In the genomic region with DNA sequence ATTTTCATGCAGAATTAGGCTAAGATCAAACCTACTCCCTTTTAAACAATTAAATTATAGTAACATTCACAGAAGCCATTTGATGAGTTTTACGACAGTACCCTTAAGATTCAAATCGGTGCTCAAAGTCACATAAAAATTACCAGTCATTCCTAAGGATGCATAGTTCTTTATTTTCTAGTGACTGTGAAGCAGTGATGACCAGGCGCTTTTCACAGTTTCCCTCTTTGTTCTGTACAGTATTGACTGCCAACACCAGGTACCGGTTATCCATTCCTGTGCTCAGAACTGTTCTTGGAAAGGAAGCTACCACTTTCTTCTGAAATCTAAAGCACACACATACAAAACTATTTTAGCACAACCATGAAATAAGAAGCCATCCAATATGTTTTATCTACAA, we compare ENCODE assay signal across 10 cellular contexts. TPM values are rescaled to one million over a fixed set of nuclear protein-coding genes. Genes with fewer than 3 reads are reported as not detected.
A peak's percentile ranks its signal among the peaks of the same experiment; 100 is the strongest.
DNase-seq lines count a peak whose midpoint lies in the region; ATAC-seq and TF ChIP-seq lines count a peak whose summit lies in the region.
"Had no signal": no experiment of that assay in that cellular context is flagged by ENCODE, and none has a peak within 500 bp of the region (broad histone marks: within the 10 kb centered on the region; RNA-seq: fewer than 3 reads in every experiment).

No MANE protein-coding gene starts in this region.

- TF ChIP-seq EP300 in tibial nerve (IDR thresholded peaks at IDR 0.05), result no peak

- H3F3A ChIP-seq in GM23338 (replicated peaks; ENCODE audit: low read depth), result peaks cover 5% of the 10 kb centered on the region; the same call in 1 of the 2 replicates

- peak overlapping the region; percentile 79 to 93 (median 90); a peak in 21 of 22 replicates for H3K4me2 ChIP-seq in BLaER1 treated with 17β-estradiol and CSF1 and Interleukin-3, amounts not matched to agents 10 nM and 100 nM
- H3K4me2 ChIP-seq in GM23338, result peak overlapping the region; percentile 91

- H3K36me3 Mint-ChIP-seq in GM23338 (ENCODE audit: low read depth), result peaks cover 50% of the 10 kb centered on the region
- peaks cover 48% of the 10 kb centered on the region for H3K36me3 Mint-ChIP-seq in activated CD4-positive, alpha-beta memory T cell treated with anti-CD3 and anti-CD28 coated beads, Interleukin-2, amount 10 ng/mL, durations not matched to agents 7 days and 5 days (ENCODE audit: low read depth)
- H3K36me3 Mint-ChIP-seq in mesothelial cell of epicardium, result peaks cover 9% of the 10 kb centered on the region

- H3K9ac ChIP-seq in BLaER1 treated with 17β-estradiol and CSF1 and Interleukin-3, amounts not matched to agents 10 nM and 100 nM, result peak overlapping the region in 8 of 11 experiments; percentile 84 to 96 (median 90); a peak in 16 of 22 replicates

- 0 out of 22 replicates have a peak, but pooled peaks cover 0 to 5% (median 0%) of the 10 kb centered on the region in 11 experiments for H4K20me1 ChIP-seq in BLaER1 treated with 17β-estradiol and CSF1 and Interleukin-3, amounts not matched to agents 10 nM and 100 nM
- H4K20me1 ChIP-seq in GM23338 (replicated peaks; ENCODE audit: insufficient read depth), result peaks cover 13% of the 10 kb centered on the region

- H3K36me3 ChIP-seq in BLaER1 treated with 17β-estradiol and CSF1 and Interleukin-3, amounts not matched to agents 10 nM and 100 nM, result peaks cover 0 to 49% (median 47%) of the 10 kb centered on the region in 11 experiments; a peak in 19 of 22 replicates
- H3K36me3 ChIP-seq in GM23338 (ENCODE audit: insufficient read depth), result peaks cover 27% of the 10 kb centered on the region
- peaks cover 0 to 5% (median 0%) of the 10 kb centered on the region in 3 donors for H3K36me3 ChIP-seq in tibial nerve

- WGBS in tibial nerve, 2 donors, result 88 to 90% methylated on average over 4 of the region's 4 CpGs

- peaks cover 24 to 36% (median 29%) of the 10 kb centered on the region in 10 experiments for H3K4me1 ChIP-seq in BLaER1 treated with 17β-estradiol and CSF1 and Interleukin-3, amounts not matched to agents 10 nM and 100 nM
- H3K4me1 ChIP-seq in GM23338 (ENCODE audit: insufficient read depth) (peaks cover 16% of the 10 kb centered on the region; the same call in 1 of the 2 replicates), tibial nerve (peaks cover 0 to 16% (median 6%) of the 10 kb centered on the region in 4 donors)

- H3K27ac Mint-ChIP-seq in GM23338 (0 out of 2 replicates have a peak overlapping the region, but pooled peaks have one; percentile 81), mesothelial cell of epicardium (no peak overlapping the region)
- H3K27ac Mint-ChIP-seq in activated CD4-positive, alpha-beta memory T cell treated with anti-CD3 and anti-CD28 coated beads, Interleukin-2, amount 10 ng/mL, durations not matched to agents 7 days and 5 days, result peak overlapping the region; percentile 26

- DNase-seq in GM23338 (ENCODE audit: low spot score) (no peak), mesothelial cell of epicardium (ENCODE audit: low spot score in 2 of 2, unreplicated experiment in 2 of 2) (no peak), tibial nerve (ENCODE audit: low spot score in 2 of 2) (no peak), NOMO-1 treated with DMSO at 0.1 percent for 48 hours (lab: John Stamatoyannopoulos, UW; ENCODE audit: unreplicated experiment) (no peak)
- no peak for DNase-seq in activated CD4-positive, alpha-beta memory T cell treated with anti-CD3 and anti-CD28 coated beads, Interleukin-2, amount 10 ng/mL, durations not matched to agents 7 days and 5 days
- no peak for DNase-seq in activated effector memory CD4-positive, alpha-beta T cell treated with Interleukin-2 at 50 U/mL for 16 hours
- DNase-seq: kidney glomerular epithelial cell, NCI-H2171 treated with DMSO at 0.1 percent for 48 hours had no signal

- H3K27ac ChIP-seq in BLaER1 treated with 17β-estradiol and CSF1 and Interleukin-3, amounts not matched to agents 10 nM and 100 nM, result peak overlapping the region in 8 of 11 experiments; percentile 84 to 93 (median 86); a peak in 9 of 22 replicates
- H3K27ac ChIP-seq in GM23338 (ENCODE audit: low read depth), result no peak overlapping the region
- no peak overlapping the region for H3K27ac ChIP-seq in tibial nerve

- H3K4me3 ChIP-seq in BLaER1 treated with 17β-estradiol and CSF1 and Interleukin-3, amounts not matched to agents 10 nM and 100 nM, result peak overlapping the region in 8 of 10 experiments; percentile 71 to 91 (median 81); a peak in 13 of 20 replicates
- H3K4me3 ChIP-seq in GM23338 (peak overlapping the region; percentile 78), tibial nerve (no peak overlapping the region)

- H3K4me3 Mint-ChIP-seq in GM23338, result peak overlapping the region; percentile 95
- H3K4me3 Mint-ChIP-seq in activated CD4-positive, alpha-beta memory T cell treated with anti-CD3 and anti-CD28 coated beads, Interleukin-2, amount 10 ng/mL, durations not matched to agents 7 days and 5 days, result peak overlapping the region; percentile 93
- peak overlapping the region; percentile 99 for H3K4me3 Mint-ChIP-seq in mesothelial cell of epicardium

- no peak for TF ChIP-seq POLR2A in tibial nerve (IDR thresholded peaks at IDR 0.05)

- peaks cover 13% of the 10 kb centered on the region for H3K27me3 Mint-ChIP-seq in GM23338 (ENCODE audit: insufficient read depth, low read depth, poor library complexity)
- H3K27me3 Mint-ChIP-seq in activated CD4-positive, alpha-beta memory T cell treated with anti-CD3 and anti-CD28 coated beads, Interleukin-2, amount 10 ng/mL, durations not matched to agents 7 days and 5 days, result no peaks in the 10 kb centered on the region
- H3K27me3 Mint-ChIP-seq in mesothelial cell of epicardium (ENCODE audit: low read depth), result no peaks in the 10 kb centered on the region

- H3K9me3 ChIP-seq in BLaER1 treated with 17β-estradiol and CSF1 and Interleukin-3, amounts not matched to agents 10 nM and 100 nM (replicated peaks in 1 of 11), result no peaks in the 10 kb centered on the region
- no peaks in the 10 kb centered on the region for H3K9me3 ChIP-seq in tibial nerve

- H3K27me3 ChIP-seq in BLaER1 treated with 17β-estradiol and CSF1 and Interleukin-3, amounts not matched to agents 10 nM and 100 nM, result no peaks in the 10 kb centered on the region
- H3K27me3 ChIP-seq in GM23338 (ENCODE audit: insufficient read depth) (peaks cover 4% of the 10 kb centered on the region; the same call in 1 of the 2 replicates), tibial nerve (no peaks in the 10 kb centered on the region)

- CTCF ChIA-PET in activated CD4-positive, alpha-beta memory T cell treated with anti-CD3 and anti-CD28 coated beads, Interleukin-2, amount 10 ng/mL, durations not matched to agents 7 days and 5 days (lab: Charles Lee), result no interaction called here

- no peak overlapping the region for H2AFZ ChIP-seq in GM23338

- no peak for TF ChIP-seq CTCF in GM23338 (conservative IDR thresholded peaks at IDR 0.05; ENCODE audit: low read depth in 2 of 2)
- TF ChIP-seq CTCF in mesothelial cell of epicardium (IDR thresholded peaks at IDR 0.05; ENCODE audit: unreplicated experiment), result no peak
- no peak for TF ChIP-seq CTCF in tibial nerve (IDR thresholded peaks at IDR 0.05)

- H3K9me3 Mint-ChIP-seq in GM23338 (no peaks in the 10 kb centered on the region; the same call in 2 of the 3 replicates), mesothelial cell of epicardium (no peaks in the 10 kb centered on the region)
- H3K9me3 Mint-ChIP-seq in activated CD4-positive, alpha-beta memory T cell treated with anti-CD3 and anti-CD28 coated beads, Interleukin-2, amount 10 ng/mL, durations not matched to agents 7 days and 5 days, result no peaks in the 10 kb centered on the region

- H3K79me2 ChIP-seq in GM23338 (replicated peaks; ENCODE audit: insufficient read depth), result peaks cover 49% of the 10 kb centered on the region

- H3K4me1 Mint-ChIP-seq in GM23338 (peaks cover 16% of the 10 kb centered on the region), mesothelial cell of epicardium (peaks cover 24% of the 10 kb centered on the region)
- H3K4me1 Mint-ChIP-seq in activated CD4-positive, alpha-beta memory T cell treated with anti-CD3 and anti-CD28 coated beads, Interleukin-2, amount 10 ng/mL, durations not matched to agents 7 days and 5 days, result peaks cover 28% of the 10 kb centered on the region

- H3K9me2 ChIP-seq in GM23338 (ENCODE audit: insufficient read depth), result no peaks in the 10 kb centered on the region

- POLR2A ChIA-PET in activated CD4-positive, alpha-beta memory T cell treated with anti-CD3 and anti-CD28 coated beads, Interleukin-2, amount 10 ng/mL, durations not matched to agents 7 days and 5 days (lab: Charles Lee), result interaction anchor here (1.2 to 3.7 kb wide), 4 partner anchors 93 to 431 kb away, joined by 3 to 18 read pairs (median 3); partner anchors contain the start of genes CCAR1 and DDX50

- ATAC-seq in GM23338 (no peak), GM19463 (IDR thresholded peaks at IDR 0.05; ENCODE audit: unreplicated experiment) (no peak)

RNA-seq across cellular contexts. Expression of gene DNA2, which starts 1.9 kb away (rescaled TPM):
- total RNA-seq in GM23338 (2014; rRNA removed; shearing (Covaris generic)), result 46.9 and 49.3 TPM in 2 replicates
- polyA plus RNA-seq in GM23338 (2016; fragmentation: Nextera tagmentation; extraction: Ambion mirVana), result 19.7 and 25.6 TPM in 2 replicates
- 10 to 100 TPM; 34.7 to 40.4 TPM for total RNA-seq in activated CD4-positive, alpha-beta memory T cell treated with anti-CD3 and anti-CD28 coated beads, Interleukin-2, amount 10 ng/mL, durations not matched to agents 7 days and 5 days
- 14.4 to 18.8 TPM (median 17.3 TPM) in 3 replicates for total RNA-seq in mesothelial cell of epicardium
- 10 to 100 TPM in 1 of 4 donors, 1 to 10 TPM in 3; 1.3 to 11.9 (median 6.0) TPM for total RNA-seq in tibial nerve

RNA-seq across cellular contexts. Expression of gene SLC25A16, which starts 57.5 kb away (rescaled TPM):
- total RNA-seq in GM23338 (2014; rRNA removed; shearing (Covaris generic)), result 11.1 and 12.0 TPM in 2 replicates
- 7.1 and 7.2 TPM in 2 replicates for polyA plus RNA-seq in GM23338 (2016; fragmentation: Nextera tagmentation; extraction: Ambion mirVana)
- 10 to 100 TPM; 14.7 to 17.5 TPM for total RNA-seq in activated CD4-positive, alpha-beta memory T cell treated with anti-CD3 and anti-CD28 coated beads, Interleukin-2, amount 10 ng/mL, durations not matched to agents 7 days and 5 days
- 18.6 to 23.1 TPM (median 22.1 TPM) in 3 replicates for total RNA-seq in mesothelial cell of epicardium
- 10 to 100 TPM in 3 of 4 donors, 1 to 10 TPM in 1; 8.6 to 15.9 (median 12.9) TPM for total RNA-seq in tibial nerve

Comparison
In these comparisons a context has a peak if more than half of its experiments do, and no peak if none do; other contexts are left out.
1. H3K27ac ChIP-seq: peak in BLaER1 treated with 17β-estradiol and CSF1 and Interleukin-3, amounts not matched to agents 10 nM and 100 nM (8 of 11); none in GM23338 (single experiment) and tibial nerve (0 of 4).
2. H3K4me3 ChIP-seq: peak in BLaER1 treated with 17β-estradiol and CSF1 and Interleukin-3, amounts not matched to agents 10 nM and 100 nM (8 of 10) and GM23338 (single experiment); none in tibial nerve (0 of 4).
3. Peak in every context shown above with its lines, with median percentiles within 50 percentile points of each other: H3K4me3 Mint-ChIP-seq.